Comparison of ENCODE assay signal across 25 cellular contexts in genomic region chr1:66760506-66760905, GRCh38. TPM values are rescaled to one million over a fixed set of nuclear protein-coding genes. Genes with fewer than 3 reads are reported as not detected.
"Had no signal": no experiment of that assay in that cellular context is flagged by ENCODE, and none has a peak within 500 bp of the region (broad histone marks: within the 10 kb centered on the region; RNA-seq: fewer than 3 reads in every experiment).

No MANE protein-coding gene starts in this region.

- H3K4me3 ChIP-seq: PC-9, Peyer's patch, SJSA1, SK-N-MC had no signal

- H3K4me1 ChIP-seq: Peyer's patch, SJSA1 had no signal

- H3K9me3 ChIP-seq: Peyer's patch, SJSA1 had no signal

- H3K4me2 ChIP-seq: PC-9 had no signal

- H3K36me3 ChIP-seq: Peyer's patch, SJSA1 had no signal

- H3K27me3 ChIP-seq: Peyer's patch, SJSA1 had no signal

- H3K27ac ChIP-seq: PC-9, Peyer's patch, SJSA1, SK-N-MC had no signal

- DNase-seq: Karpas-422; KBM-7; NCI-H1048; NCI-H1105; NCI-H1417; NCI-H1436 treated with DMSO at 0.1 percent for 48 hours; NCI-H1694; NCI-H187 treated with DMSO at 0.1 percent for 48 hours; NCI-H2081; NCI-H2107; NCI-H2227 treated with DMSO at 0.1 percent for 48 hours; NCI-H524; NCI-H748 treated with DMSO at 0.1 percent for 48 hours; NK-92 treated with Interleukin-12 subunit alpha and Interleukin-12 subunit beta, amount 100 ng/mL, for 24 hours; OCI-M1; PC-9; Peyer's patch; Right ventricle myocardium superior; SIG-M5 had no signal

- H2AFZ ChIP-seq: PC-9 had no signal

RNA-seq across cellular contexts. Expression of gene DYNLT5, which starts 8.2 kb away (rescaled TPM):
- total RNA-seq: HT-29; NCI-H460; PC-9; RPMI7951; SJSA1; T-helper 1 cell treated with Interleukin-12 subunit alpha and Interleukin-12 subunit beta and Interleukin-4 antibody, amounts not matched to agents 30 ng/mL and 1 ng/mL, for 36 hours had no signal

RNA-seq across cellular contexts. Expression of gene INSL5, which starts 40.6 kb away (rescaled TPM):
- total RNA-seq: HT-29; NCI-H460; PC-9; Peyer's patch; Right ventricle myocardium superior; RPMI7951; SJSA1; T-helper 1 cell treated with Interleukin-12 subunit alpha and Interleukin-12 subunit beta and Interleukin-4 antibody, amounts not matched to agents 30 ng/mL and 1 ng/mL, for 36 hours had no signal
